Comparison of ENCODE assay signal across 7 cellular contexts in genomic region chr1:220300442-220301121, GRCh38. TPM values are rescaled to one million over a fixed set of nuclear protein-coding genes. Genes with fewer than 3 reads are reported as not detected.
DNase-seq lines count a peak whose midpoint lies in the region; ATAC-seq and TF ChIP-seq lines count a peak whose summit lies in the region.

No MANE protein-coding gene starts in this region.

- H3K27ac Mint-ChIP-seq in activated naive CD8-positive, alpha-beta T cell treated with anti-CD3 and anti-CD28 coated beads, Interleukin-2, amount 50 U/mL, for 24 hours = no peak overlapping the region

- H3K4me1 ChIP-seq in ascending aorta (peaks cover 0 to 2% of the 10 kb centered on the region in 2 donors), gastrocnemius medialis (peaks cover 0 to 6% of the 10 kb centered on the region in 2 donors)

- H3K4me3 ChIP-seq in ascending aorta (peak overlapping the region in 1 of 2 donors; percentile 42), gastrocnemius medialis (no peak overlapping the region)

- no peaks in the 10 kb centered on the region for H3K4me1 Mint-ChIP-seq in activated naive CD8-positive, alpha-beta T cell treated with anti-CD3 and anti-CD28 coated beads, Interleukin-2, amount 50 U/mL, for 24 hours

- TF ChIP-seq CTCF in ascending aorta (IDR thresholded peaks at IDR 0.05) (no peak), gastrocnemius medialis (IDR thresholded peaks at IDR 0.05 in 4 of 5, conservative IDR thresholded peaks at IDR 0.05 in 1 of 5) (no peak)

- TF ChIP-seq EP300 in Ishikawa (IDR thresholded peaks at IDR 0.05; ENCODE audit: borderline replicate concordance) = no peak

- in situ Hi-C loops in gastrocnemius medialis (cut with MboI; ENCODE audit: low sequenced_read_pairs in 4 of 4) = no loop called here

- H3K27me3 ChIP-seq in ascending aorta (no peaks in the 10 kb centered on the region), gastrocnemius medialis (no peaks in the 10 kb centered on the region)

- H3K36me3 ChIP-seq in ascending aorta (no peaks in the 10 kb centered on the region), gastrocnemius medialis (no peaks in the 10 kb centered on the region)

- DNase-seq in ascending aorta (ENCODE audit: low spot score in 2 of 2) (peak; percentile 54 to 90), hepatic stellate cell (ENCODE audit: low spot score) (peak; percentile 66), gastrocnemius medialis (peak; percentile 34 to 56), NOMO-1 treated with dmso at 0.1 percent for 144 hours (lab: John Stamatoyannopoulos, UW; ENCODE audit: unreplicated experiment) (no peak)
- no peak for DNase-seq in stimulated activated CD4-positive, alpha-beta T cell treated with anti-CD3 and anti-CD28 coated beads, Interleukin-2, amount 100 ng/mL, for 48 hours
- no peak for DNase-seq in activated naive CD8-positive, alpha-beta T cell treated with anti-CD3 and anti-CD28 coated beads, Interleukin-2, amount 50 U/mL, for 24 hours

- peaks cover 17% of the 10 kb centered on the region for H3K27me3 Mint-ChIP-seq in activated naive CD8-positive, alpha-beta T cell treated with anti-CD3 and anti-CD28 coated beads, Interleukin-2, amount 50 U/mL, for 24 hours

- no peaks in the 10 kb centered on the region for H3K9me3 Mint-ChIP-seq in activated naive CD8-positive, alpha-beta T cell treated with anti-CD3 and anti-CD28 coated beads, Interleukin-2, amount 50 U/mL, for 24 hours

- no peaks in the 10 kb centered on the region for H3K36me3 Mint-ChIP-seq in activated naive CD8-positive, alpha-beta T cell treated with anti-CD3 and anti-CD28 coated beads, Interleukin-2, amount 50 U/mL, for 24 hours (ENCODE audit: low read depth)

- no peak overlapping the region for H3K4me3 Mint-ChIP-seq in activated naive CD8-positive, alpha-beta T cell treated with anti-CD3 and anti-CD28 coated beads, Interleukin-2, amount 50 U/mL, for 24 hours

- peak; percentile 80 to 90 for ATAC-seq in gastrocnemius medialis
- ATAC-seq in activated naive CD8-positive, alpha-beta T cell treated with anti-CD3 and anti-CD28 coated beads, Interleukin-2, amount 50 U/mL, for 24 hours = no peak

- intact Hi-C loops in ascending aorta (cut with DNase I) (loop anchor here (2.0 kb wide), 2 partner anchors 28 to 432 kb away; partner anchors contain the start of gene RAB3GAP2), gastrocnemius medialis (cut with DNase I; ENCODE audit: low total_unique reads) (no loop called here)

- TF ChIP-seq RAD21 in Ishikawa (IDR thresholded peaks at IDR 0.05; ENCODE audit: low read depth) = no peak

- H3K9me3 ChIP-seq in ascending aorta (no peaks in the 10 kb centered on the region), gastrocnemius medialis (no peaks in the 10 kb centered on the region)

- peak overlapping the region; percentile 79 to 81 for H3K27ac ChIP-seq in ascending aorta
- H3K27ac ChIP-seq in gastrocnemius medialis = peak overlapping the region; percentile 35 to 67 (median 60)

- TF ChIP-seq POLR2A in gastrocnemius medialis (IDR thresholded peaks at IDR 0.05) = peak in 1 of 2 donors; percentile 22

TF ChIP-seq in Ishikawa, 13 proteins besides CTCF, POLR2A, EP300 and RAD21:
- TF ChIP-seq TAF1 (IDR thresholded peaks at IDR 0.05; ENCODE audit: low read depth) (no peak), EGR1 (IDR thresholded peaks at IDR 0.05) (no peak), NFIC (IDR thresholded peaks at IDR 0.05) (no peak), TCF12 (IDR thresholded peaks at IDR 0.05; ENCODE audit: low read depth) (no peak), MAX (IDR thresholded peaks at IDR 0.05) (no peak), CREB1 (IDR thresholded peaks at IDR 0.05; ENCODE audit: low read depth) (0 out of 2 replicates have a peak, but pooled peaks have one; percentile 13), YY1 (IDR thresholded peaks at IDR 0.05; ENCODE audit: low read depth) (no peak), FOXM1 (IDR thresholded peaks at IDR 0.05; ENCODE audit: borderline replicate concordance, low read depth) (no peak), ZBTB7A (IDR thresholded peaks at IDR 0.05; ENCODE audit: low read depth) (no peak), CEBPB (IDR thresholded peaks at IDR 0.05) (no peak), TEAD4 (IDR thresholded peaks at IDR 0.05) (no peak)
- TF ChIP-seq, protein P1, sequence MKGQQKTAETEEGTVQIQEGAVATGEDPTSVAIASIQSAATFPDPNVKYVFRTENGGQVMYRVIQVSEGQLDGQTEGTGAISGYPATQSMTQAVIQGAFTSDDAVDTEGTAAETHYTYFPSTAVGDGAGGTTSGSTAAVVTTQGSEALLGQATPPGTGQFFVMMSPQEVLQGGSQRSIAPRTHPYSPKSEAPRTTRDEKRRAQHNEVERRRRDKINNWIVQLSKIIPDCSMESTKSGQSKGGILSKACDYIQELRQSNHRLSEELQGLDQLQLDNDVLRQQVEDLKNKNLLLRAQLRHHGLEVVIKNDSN (IDR thresholded peaks at IDR 0.05) = peak; percentile 85
- TF ChIP-seq, protein P2, sequence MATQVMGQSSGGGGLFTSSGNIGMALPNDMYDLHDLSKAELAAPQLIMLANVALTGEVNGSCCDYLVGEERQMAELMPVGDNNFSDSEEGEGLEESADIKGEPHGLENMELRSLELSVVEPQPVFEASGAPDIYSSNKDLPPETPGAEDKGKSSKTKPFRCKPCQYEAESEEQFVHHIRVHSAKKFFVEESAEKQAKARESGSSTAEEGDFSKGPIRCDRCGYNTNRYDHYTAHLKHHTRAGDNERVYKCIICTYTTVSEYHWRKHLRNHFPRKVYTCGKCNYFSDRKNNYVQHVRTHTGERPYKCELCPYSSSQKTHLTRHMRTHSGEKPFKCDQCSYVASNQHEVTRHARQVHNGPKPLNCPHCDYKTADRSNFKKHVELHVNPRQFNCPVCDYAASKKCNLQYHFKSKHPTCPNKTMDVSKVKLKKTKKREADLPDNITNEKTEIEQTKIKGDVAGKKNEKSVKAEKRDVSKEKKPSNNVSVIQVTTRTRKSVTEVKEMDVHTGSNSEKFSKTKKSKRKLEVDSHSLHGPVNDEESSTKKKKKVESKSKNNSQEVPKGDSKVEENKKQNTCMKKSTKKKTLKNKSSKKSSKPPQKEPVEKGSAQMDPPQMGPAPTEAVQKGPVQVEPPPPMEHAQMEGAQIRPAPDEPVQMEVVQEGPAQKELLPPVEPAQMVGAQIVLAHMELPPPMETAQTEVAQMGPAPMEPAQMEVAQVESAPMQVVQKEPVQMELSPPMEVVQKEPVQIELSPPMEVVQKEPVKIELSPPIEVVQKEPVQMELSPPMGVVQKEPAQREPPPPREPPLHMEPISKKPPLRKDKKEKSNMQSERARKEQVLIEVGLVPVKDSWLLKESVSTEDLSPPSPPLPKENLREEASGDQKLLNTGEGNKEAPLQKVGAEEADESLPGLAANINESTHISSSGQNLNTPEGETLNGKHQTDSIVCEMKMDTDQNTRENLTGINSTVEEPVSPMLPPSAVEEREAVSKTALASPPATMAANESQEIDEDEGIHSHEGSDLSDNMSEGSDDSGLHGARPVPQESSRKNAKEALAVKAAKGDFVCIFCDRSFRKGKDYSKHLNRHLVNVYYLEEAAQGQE (IDR thresholded peaks at IDR 0.05; ENCODE audit: low read depth) = no peak

RNA-seq across cellular contexts. Expression of gene RAB3GAP2, which starts 28.3 kb away (rescaled TPM):
- total RNA-seq in ascending aorta = 9.8 TPM
- 10 to 100 TPM; 16.5 to 24.2 (median 18.0) TPM for total RNA-seq in gastrocnemius medialis

Comparison
In these comparisons a context has a peak if more than half of its experiments do, and no peak if none do; other contexts are left out.
1. DNase-seq: peak in ascending aorta (2 of 2), hepatic stellate cell (single experiment) and gastrocnemius medialis (2 of 2); none in NOMO-1 treated with dmso at 0.1 percent for 144 hours (single experiment), stimulated activated CD4-positive, alpha-beta T cell treated with anti-CD3 and anti-CD28 coated beads, Interleukin-2, amount 100 ng/mL, for 48 hours (0 of 2) and activated naive CD8-positive, alpha-beta T cell treated with anti-CD3 and anti-CD28 coated beads, Interleukin-2, amount 50 U/mL, for 24 hours (single experiment).